ENCODE assay signal across 8 cellular contexts in genomic region chr10:78029294-78030226, GRCh38. TPM values are rescaled to one million over a fixed set of nuclear protein-coding genes. Genes with fewer than 3 reads are reported as not detected.
A peak's percentile ranks its signal among the peaks of the same experiment; 100 is the strongest.
DNase-seq lines count a peak whose midpoint lies in the region; ATAC-seq and TF ChIP-seq lines count a peak whose summit lies in the region.

POLR3A (minus strand) TSS chr10:78029515; CDS start chr10:78029407, 108 bp downstream.

- H3K9ac ChIP-seq in mucosa of stomach (ENCODE audit: low read length), result peak within 1 kb of the TSS; percentile 95

- peak; percentile 62 for ATAC-seq in GM21528 (IDR thresholded peaks at IDR 0.05; ENCODE audit: low FRiP score, unreplicated experiment)

- H3K36me3 ChIP-seq in mucosa of stomach (ENCODE audit: control insufficient read depth, insufficient read depth, low read length), result no peaks in the 10 kb centered on the region

- no peaks in the 10 kb centered on the region for H3K9me3 Mint-ChIP-seq in IgD-negative memory B cell

- peaks cover 4% of the 10 kb centered on the region for H3K27me3 Mint-ChIP-seq in IgD-negative memory B cell

- TF ChIP-seq POLR2A in erythroblast (IDR thresholded peaks at IDR 0.05; ENCODE audit: low read length), result peak; percentile 59

- no peaks in the 10 kb centered on the region for H3K27me3 ChIP-seq in mucosa of stomach (ENCODE audit: control insufficient read depth, insufficient read depth, low read length)

- no peaks in the 10 kb centered on the region for H3K9me3 ChIP-seq in mucosa of stomach (ENCODE audit: control insufficient read depth, low read length)

- peak within 1 kb of the TSS; percentile 97 to 100 (median 99) for H3K4me3 Mint-ChIP-seq in IgD-negative memory B cell

- peak within 1 kb of the TSS; percentile 94 to 98 (median 96) for H3K27ac Mint-ChIP-seq in IgD-negative memory B cell

- peak within 1 kb of the TSS; percentile 99 for H3K4me3 ChIP-seq in mucosa of stomach (ENCODE audit: low read length)

- peaks cover 26 to 30% (median 30%) of the 10 kb centered on the region in 3 donors for H3K4me1 Mint-ChIP-seq in IgD-negative memory B cell

- H3K4me1 ChIP-seq in mucosa of stomach (ENCODE audit: control insufficient read depth, insufficient read depth, low read length), result peaks cover 15% of the 10 kb centered on the region

- peaks cover 5% of the 10 kb centered on the region for H3K36me3 Mint-ChIP-seq in IgD-negative memory B cell

- DNase-seq in DMS153 (lab: John Stamatoyannopoulos, UW) (peak; percentile 96), OCI-M1 (lab: John Stamatoyannopoulos, UW) (peak; percentile 98), activated T-cell treated with anti-CD3 and anti-CD28 coated beads for 48 hours (ENCODE audit: low read depth) (peak; percentile 89), erythroblast (lab: John Stamatoyannopoulos, UW) (peak; percentile 98)
- peak; percentile 77 for DNase-seq in stimulated activated CD8-positive, alpha-beta memory T cell treated with anti-CD3 and anti-CD28 coated beads, Interleukin-7, amount 100 ng/mL, for 1 hour (ENCODE audit: low read depth in 2 of 2)

RNA-seq across cellular contexts. Expression of gene POLR3A, which starts in this region (rescaled TPM):
- polyA plus RNA-seq in IgD-negative memory B cell, result 6.5 TPM

Comparison
In these comparisons a context has a peak if more than half of its experiments do, and no peak if none do; other contexts are left out.
1. Peak in every context shown above with its lines: DNase-seq, ATAC-seq and H3K4me3 ChIP-seq.